Comparison of ENCODE assay signal across 24 cellular contexts in genomic region chr17:68584904-68585303, GRCh38. TPM values are rescaled to one million over a fixed set of nuclear protein-coding genes. Genes with fewer than 3 reads are reported as not detected.
"Had no signal": no experiment of that assay in that cellular context is flagged by ENCODE, and none has a peak within 500 bp of the region (broad histone marks: within the 10 kb centered on the region; RNA-seq: fewer than 3 reads in every experiment).

No MANE protein-coding gene starts in this region.

- H3K9me3 ChIP-seq: vagina had no signal

- H3K27ac Mint-ChIP-seq: activated CD4-positive, alpha-beta memory T cell treated with anti-CD3 and anti-CD28 coated beads, Interleukin-2, amount 10 ng/mL, durations not matched to agents 7 days and 5 days; activated CD4-positive, alpha-beta T cell treated with anti-CD3 and anti-CD28 coated beads, Interleukin-2, amount 10 ng/mL, durations not matched to agents 24 days and 14 days; activated naive CD4-positive, alpha-beta T cell treated with anti-CD3 and anti-CD28 coated beads, Interleukin-2, amount 10 ng/mL, durations not matched to agents 7 days and 5 days; activated naive CD8-positive, alpha-beta T cell treated with anti-CD3 and anti-CD28 coated beads, Interleukin-2, amount 50 U/mL, for 24 hours; brain; memory B cell; stimulated activated naive B cell treated with anti-CD40 and anti-IgM and Interleukin-4, amounts not matched to agents 10 μg/mL and 1 μg/mL and 100 μg/mL, for 72 hours; T-helper 17 cell had no signal

- H3K4me1 ChIP-seq: transverse colon had no signal

- DNase-seq: activated CD4-positive, alpha-beta memory T cell treated with anti-CD3 and anti-CD28 coated beads, Interleukin-2, amount 10 ng/mL, durations not matched to agents 7 days and 5 days; activated CD4-positive, alpha-beta T cell treated with anti-CD3 and anti-CD28 coated beads, Interleukin-2, amount 10 ng/mL, durations not matched to agents 24 days and 14 days; activated effector memory CD4-positive, alpha-beta T cell treated with anti-CD3 and anti-CD28 coated beads, Interleukin-2, amount 50 U/mL, for 16 hours; activated naive CD4-positive, alpha-beta T cell treated with anti-CD3 and anti-CD28 coated beads, Interleukin-2, amount 10 ng/mL, durations not matched to agents 7 days and 5 days; activated naive CD8-positive, alpha-beta T cell treated with anti-CD3 and anti-CD28 coated beads, Interleukin-2, amount 50 U/mL, for 24 hours; activated T-cell treated with anti-CD3 and anti-CD28 coated beads for 4 hours; anterior cingulate cortex; central memory CD4-positive, alpha-beta T cell; effector memory CD4-positive, alpha-beta T cell; foreskin melanocyte; posterior cingulate gyrus; stimulated activated CD4-positive, alpha-beta T cell treated with anti-CD3 and anti-CD28 coated beads, Interleukin-2, amount 100 ng/mL, for 48 hours; stimulated activated CD8-positive, alpha-beta memory T cell treated with anti-CD3 and anti-CD28 coated beads, Interleukin-4, amount 100 ng/mL, for 48 hours; stimulated activated naive B cell treated with anti-CD40 and anti-IgM and Interleukin-4, amounts not matched to agents 10 μg/mL and 1 μg/mL and 100 μg/mL, for 72 hours; T-helper 17 cell; transverse colon had no signal

- H3K27ac ChIP-seq: hepatocyte, transverse colon, vagina had no signal

- H3K36me3 ChIP-seq: transverse colon, vagina had no signal

- H2AFZ ChIP-seq: hepatocyte had no signal

- H3K27me3 ChIP-seq: hepatocyte, transverse colon, vagina had no signal

- H3K4me1 Mint-ChIP-seq: activated CD4-positive, alpha-beta memory T cell treated with anti-CD3 and anti-CD28 coated beads, Interleukin-2, amount 10 ng/mL, durations not matched to agents 7 days and 5 days; activated CD4-positive, alpha-beta T cell treated with anti-CD3 and anti-CD28 coated beads, Interleukin-2, amount 10 ng/mL, durations not matched to agents 24 days and 14 days; activated naive CD4-positive, alpha-beta T cell treated with anti-CD3 and anti-CD28 coated beads, Interleukin-2, amount 10 ng/mL, durations not matched to agents 7 days and 5 days; activated naive CD8-positive, alpha-beta T cell treated with anti-CD3 and anti-CD28 coated beads, Interleukin-2, amount 50 U/mL, for 24 hours; memory B cell; stimulated activated naive B cell treated with anti-CD40 and anti-IgM and Interleukin-4, amounts not matched to agents 10 μg/mL and 1 μg/mL and 100 μg/mL, for 72 hours; T-helper 17 cell had no signal

- H3K4me3 ChIP-seq: hepatocyte, transverse colon, vagina had no signal

- H3K9me3 Mint-ChIP-seq: activated CD4-positive, alpha-beta memory T cell treated with anti-CD3 and anti-CD28 coated beads, Interleukin-2, amount 10 ng/mL, durations not matched to agents 7 days and 5 days; activated naive CD4-positive, alpha-beta T cell treated with anti-CD3 and anti-CD28 coated beads, Interleukin-2, amount 10 ng/mL, durations not matched to agents 7 days and 5 days; activated naive CD8-positive, alpha-beta T cell treated with anti-CD3 and anti-CD28 coated beads, Interleukin-2, amount 50 U/mL, for 24 hours; neural crest cell had no signal

- H3K4me2 ChIP-seq: hepatocyte had no signal

- ATAC-seq: activated CD4-positive, CD25-positive, alpha-beta regulatory T cell treated with anti-CD3 and anti-CD28 coated beads, Interleukin-2, amount 50 U/mL, for 24 hours; activated naive CD8-positive, alpha-beta T cell treated with anti-CD3 and anti-CD28 coated beads, Interleukin-2, amount 50 U/mL, for 24 hours; stimulated activated naive B cell treated with anti-CD40 and anti-IgM and Interleukin-4, amounts not matched to agents 10 μg/mL and 1 μg/mL and 100 μg/mL, for 72 hours; T-helper 17 cell had no signal

- H3K4me3 Mint-ChIP-seq: activated CD4-positive, alpha-beta memory T cell treated with anti-CD3 and anti-CD28 coated beads, Interleukin-2, amount 10 ng/mL, durations not matched to agents 7 days and 5 days; activated CD4-positive, alpha-beta T cell treated with anti-CD3 and anti-CD28 coated beads, Interleukin-2, amount 10 ng/mL, durations not matched to agents 24 days and 14 days; activated naive CD4-positive, alpha-beta T cell treated with anti-CD3 and anti-CD28 coated beads, Interleukin-2, amount 10 ng/mL, durations not matched to agents 7 days and 5 days; activated naive CD8-positive, alpha-beta T cell treated with anti-CD3 and anti-CD28 coated beads, Interleukin-2, amount 50 U/mL, for 24 hours; brain; memory B cell; neural crest cell; stimulated activated naive B cell treated with anti-CD40 and anti-IgM and Interleukin-4, amounts not matched to agents 10 μg/mL and 1 μg/mL and 100 μg/mL, for 72 hours; T-helper 17 cell had no signal

- H3K36me3 Mint-ChIP-seq: activated naive CD4-positive, alpha-beta T cell treated with anti-CD3 and anti-CD28 coated beads, Interleukin-2, amount 10 ng/mL, durations not matched to agents 7 days and 5 days; memory B cell; stimulated activated naive B cell treated with anti-CD40 and anti-IgM and Interleukin-4, amounts not matched to agents 10 μg/mL and 1 μg/mL and 100 μg/mL, for 72 hours had no signal

- H3K79me2 ChIP-seq: hepatocyte had no signal

RNA-seq across cellular contexts. Expression of gene FAM20A, which starts 16.3 kb away (rescaled TPM):
- total RNA-seq: activated CD4-positive, alpha-beta memory T cell treated with anti-CD3 and anti-CD28 coated beads, Interleukin-2, amount 10 ng/mL, durations not matched to agents 7 days and 5 days; activated CD4-positive, alpha-beta T cell treated with anti-CD3 and anti-CD28 coated beads, Interleukin-2, amount 10 ng/mL, durations not matched to agents 24 days and 14 days; dermis microvascular lymphatic vessel endothelial cell; endothelial cell of umbilical vein had no signal
